1 cellular context compared by ENCODE assay signal in genomic region chr5:172479034-172479783, GRCh38.
TF ChIP-seq lines count a peak whose summit lies in the region.

No MANE protein-coding gene starts in this region.

TF ChIP-seq in K562, 482 proteins besides CTCF, POLR2A, EP300 and RAD21 (continued from another document and continues in another):
- TF ChIP-seq ZBTB49 (CRISPR knock-in tag; IDR thresholded peaks at IDR 0.05; ENCODE audit: borderline replicate concordance) = no peak
- TF ChIP-seq ATF7 (IDR thresholded peaks at IDR 0.05) = peak; percentile 51; the same call in 1 of the 2 replicates
- TF ChIP-seq MAFG (tag; conservative IDR thresholded peaks at IDR 0.05) = no peak
- TF ChIP-seq ZNF551 (CRISPR knock-in tag; IDR thresholded peaks at IDR 0.05) = no peak
- TF ChIP-seq, protein P1, sequence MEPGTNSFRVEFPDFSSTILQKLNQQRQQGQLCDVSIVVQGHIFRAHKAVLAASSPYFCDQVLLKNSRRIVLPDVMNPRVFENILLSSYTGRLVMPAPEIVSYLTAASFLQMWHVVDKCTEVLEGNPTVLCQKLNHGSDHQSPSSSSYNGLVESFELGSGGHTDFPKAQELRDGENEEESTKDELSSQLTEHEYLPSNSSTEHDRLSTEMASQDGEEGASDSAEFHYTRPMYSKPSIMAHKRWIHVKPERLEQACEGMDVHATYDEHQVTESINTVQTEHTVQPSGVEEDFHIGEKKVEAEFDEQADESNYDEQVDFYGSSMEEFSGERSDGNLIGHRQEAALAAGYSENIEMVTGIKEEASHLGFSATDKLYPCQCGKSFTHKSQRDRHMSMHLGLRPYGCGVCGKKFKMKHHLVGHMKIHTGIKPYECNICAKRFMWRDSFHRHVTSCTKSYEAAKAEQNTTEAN (CRISPR knock-in tag; IDR thresholded peaks at IDR 0.05) = no peak
- TF ChIP-seq, protein P2, sequence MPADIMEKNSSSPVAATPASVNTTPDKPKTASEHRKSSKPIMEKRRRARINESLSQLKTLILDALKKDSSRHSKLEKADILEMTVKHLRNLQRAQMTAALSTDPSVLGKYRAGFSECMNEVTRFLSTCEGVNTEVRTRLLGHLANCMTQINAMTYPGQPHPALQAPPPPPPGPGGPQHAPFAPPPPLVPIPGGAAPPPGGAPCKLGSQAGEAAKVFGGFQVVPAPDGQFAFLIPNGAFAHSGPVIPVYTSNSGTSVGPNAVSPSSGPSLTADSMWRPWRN (IDR thresholded peaks at IDR 0.05; ENCODE audit: low read depth) = no peak
- TF ChIP-seq MECOM (CRISPR knock-in tag; IDR thresholded peaks at IDR 0.05) = no peak
- peak; percentile 34; the same call in 1 of the 2 replicates for TF ChIP-seq CREB3L1 (IDR thresholded peaks at IDR 0.05; ENCODE audit: borderline replicate concordance, low read depth)
- TF ChIP-seq NONO (IDR thresholded peaks at IDR 0.05; ENCODE audit: low read depth in 2 of 2, low read length in 1 of 2) = no peak
- no peak for TF ChIP-seq CEBPB (tag; IDR thresholded peaks at IDR 0.05)
- TF ChIP-seq HNRNPLL (IDR thresholded peaks at IDR 0.05; ENCODE audit: low read depth, low read length, poor library complexity, severe bottlenecking) = no peak
- no peak for TF ChIP-seq PHB (CRISPR knock-in tag; IDR thresholded peaks at IDR 0.05)
- TF ChIP-seq, protein P3, sequence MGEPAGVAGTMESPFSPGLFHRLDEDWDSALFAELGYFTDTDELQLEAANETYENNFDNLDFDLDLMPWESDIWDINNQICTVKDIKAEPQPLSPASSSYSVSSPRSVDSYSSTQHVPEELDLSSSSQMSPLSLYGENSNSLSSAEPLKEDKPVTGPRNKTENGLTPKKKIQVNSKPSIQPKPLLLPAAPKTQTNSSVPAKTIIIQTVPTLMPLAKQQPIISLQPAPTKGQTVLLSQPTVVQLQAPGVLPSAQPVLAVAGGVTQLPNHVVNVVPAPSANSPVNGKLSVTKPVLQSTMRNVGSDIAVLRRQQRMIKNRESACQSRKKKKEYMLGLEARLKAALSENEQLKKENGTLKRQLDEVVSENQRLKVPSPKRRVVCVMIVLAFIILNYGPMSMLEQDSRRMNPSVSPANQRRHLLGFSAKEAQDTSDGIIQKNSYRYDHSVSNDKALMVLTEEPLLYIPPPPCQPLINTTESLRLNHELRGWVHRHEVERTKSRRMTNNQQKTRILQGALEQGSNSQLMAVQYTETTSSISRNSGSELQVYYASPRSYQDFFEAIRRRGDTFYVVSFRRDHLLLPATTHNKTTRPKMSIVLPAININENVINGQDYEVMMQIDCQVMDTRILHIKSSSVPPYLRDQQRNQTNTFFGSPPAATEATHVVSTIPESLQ (CRISPR knock-in tag; IDR thresholded peaks at IDR 0.05) = no peak
- TF ChIP-seq MYC (IDR thresholded peaks at IDR 0.05; ENCODE audit: low read depth, low read length) = 0 out of 2 replicates have a peak, but pooled peaks have one; percentile 12
- no peak for TF ChIP-seq MYC (CRISPR knock-in tag; IDR thresholded peaks at IDR 0.05; ENCODE audit: borderline replicate concordance, low read depth)
- no peak for TF ChIP-seq ELF1 (tag; IDR thresholded peaks at IDR 0.05)
- no peak for TF ChIP-seq ZNF75A (CRISPR knock-in tag; IDR thresholded peaks at IDR 0.05)
- peak; percentile 32; the same call in 1 of the 2 replicates for TF ChIP-seq STAG1 (CRISPR knock-in tag; IDR thresholded peaks at IDR 0.05; ENCODE audit: borderline replicate concordance)
- TF ChIP-seq, protein P4, sequence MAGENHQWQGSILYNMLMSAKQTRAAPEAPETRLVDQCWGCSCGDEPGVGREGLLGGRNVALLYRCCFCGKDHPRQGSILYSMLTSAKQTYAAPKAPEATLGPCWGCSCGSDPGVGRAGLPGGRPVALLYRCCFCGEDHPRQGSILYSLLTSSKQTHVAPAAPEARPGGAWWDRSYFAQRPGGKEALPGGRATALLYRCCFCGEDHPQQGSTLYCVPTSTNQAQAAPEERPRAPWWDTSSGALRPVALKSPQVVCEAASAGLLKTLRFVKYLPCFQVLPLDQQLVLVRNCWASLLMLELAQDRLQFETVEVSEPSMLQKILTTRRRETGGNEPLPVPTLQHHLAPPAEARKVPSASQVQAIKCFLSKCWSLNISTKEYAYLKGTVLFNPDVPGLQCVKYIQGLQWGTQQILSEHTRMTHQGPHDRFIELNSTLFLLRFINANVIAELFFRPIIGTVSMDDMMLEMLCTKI (IDR thresholded peaks at IDR 0.05; ENCODE audit: partially characterized antibody) = no peak
- no peak for TF ChIP-seq NFATC3 (IDR thresholded peaks at IDR 0.05)
- no peak for TF ChIP-seq GATAD2A (IDR thresholded peaks at IDR 0.05)
- TF ChIP-seq NFIC (IDR thresholded peaks at IDR 0.05) = no peak
- TF ChIP-seq, protein P5, sequence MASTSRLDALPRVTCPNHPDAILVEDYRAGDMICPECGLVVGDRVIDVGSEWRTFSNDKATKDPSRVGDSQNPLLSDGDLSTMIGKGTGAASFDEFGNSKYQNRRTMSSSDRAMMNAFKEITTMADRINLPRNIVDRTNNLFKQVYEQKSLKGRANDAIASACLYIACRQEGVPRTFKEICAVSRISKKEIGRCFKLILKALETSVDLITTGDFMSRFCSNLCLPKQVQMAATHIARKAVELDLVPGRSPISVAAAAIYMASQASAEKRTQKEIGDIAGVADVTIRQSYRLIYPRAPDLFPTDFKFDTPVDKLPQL (IDR thresholded peaks at IDR 0.05; ENCODE audit: extremely low read depth, insufficient read length) = no peak
- TF ChIP-seq ETS2 (tag; IDR thresholded peaks at IDR 0.05; ENCODE audit: borderline replicate concordance, poor library complexity, severe bottlenecking) = no peak
- TF ChIP-seq SIX5 (IDR thresholded peaks at IDR 0.05; ENCODE audit: borderline replicate concordance in 1 of 2, insufficient read depth in 1 of 2, low read depth in 1 of 2, low read length in 2 of 2) = no peak
- TF ChIP-seq, protein P6, sequence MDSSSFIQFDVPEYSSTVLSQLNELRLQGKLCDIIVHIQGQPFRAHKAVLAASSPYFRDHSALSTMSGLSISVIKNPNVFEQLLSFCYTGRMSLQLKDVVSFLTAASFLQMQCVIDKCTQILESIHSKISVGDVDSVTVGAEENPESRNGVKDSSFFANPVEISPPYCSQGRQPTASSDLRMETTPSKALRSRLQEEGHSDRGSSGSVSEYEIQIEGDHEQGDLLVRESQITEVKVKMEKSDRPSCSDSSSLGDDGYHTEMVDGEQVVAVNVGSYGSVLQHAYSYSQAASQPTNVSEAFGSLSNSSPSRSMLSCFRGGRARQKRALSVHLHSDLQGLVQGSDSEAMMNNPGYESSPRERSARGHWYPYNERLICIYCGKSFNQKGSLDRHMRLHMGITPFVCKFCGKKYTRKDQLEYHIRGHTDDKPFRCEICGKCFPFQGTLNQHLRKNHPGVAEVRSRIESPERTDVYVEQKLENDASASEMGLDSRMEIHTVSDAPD (CRISPR knock-in tag; IDR thresholded peaks at IDR 0.05) = no peak
- 0 out of 2 replicates have a peak, but pooled peaks have one; percentile 37 for TF ChIP-seq BHLHE40 (IDR thresholded peaks at IDR 0.05; ENCODE audit: low read length)
- no peak for TF ChIP-seq RBBP5 (IDR thresholded peaks at IDR 0.05; ENCODE audit: borderline replicate concordance, insufficient read depth, low read length, poor library complexity, severe bottlenecking)
- TF ChIP-seq GTF2F1 (IDR thresholded peaks at IDR 0.05; ENCODE audit: low read depth, low read length) = no peak
- TF ChIP-seq PML (IDR thresholded peaks at IDR 0.05; ENCODE audit: low read length) = no peak
- peak; percentile 48; the same call in 1 of the 2 replicates for TF ChIP-seq JUND (IDR thresholded peaks at IDR 0.05; ENCODE audit: borderline replicate concordance, low read depth, low read length)
- 0 out of 3 replicates have a peak, but pooled peaks have one; percentile 7 for TF ChIP-seq JUND (tag; IDR thresholded peaks at IDR 0.05; ENCODE audit: borderline replicate concordance, low read depth, low read length)
- TF ChIP-seq ZNF133 (CRISPR knock-in tag; IDR thresholded peaks at IDR 0.05) = no peak
- no peak for TF ChIP-seq ZNF785 (CRISPR knock-in tag; IDR thresholded peaks at IDR 0.05)
- no peak for TF ChIP-seq IFI16 (CRISPR knock-in tag; IDR thresholded peaks at IDR 0.05)
- TF ChIP-seq TOE1 (IDR thresholded peaks at IDR 0.05; ENCODE audit: borderline replicate concordance) = no peak
- no peak for TF ChIP-seq TOE1 (CRISPR knock-in tag; IDR thresholded peaks at IDR 0.05; ENCODE audit: borderline replicate concordance, low read depth)
- TF ChIP-seq PRMT5 (CRISPR knock-in tag; IDR thresholded peaks at IDR 0.05) = no peak
- TF ChIP-seq, protein P7, sequence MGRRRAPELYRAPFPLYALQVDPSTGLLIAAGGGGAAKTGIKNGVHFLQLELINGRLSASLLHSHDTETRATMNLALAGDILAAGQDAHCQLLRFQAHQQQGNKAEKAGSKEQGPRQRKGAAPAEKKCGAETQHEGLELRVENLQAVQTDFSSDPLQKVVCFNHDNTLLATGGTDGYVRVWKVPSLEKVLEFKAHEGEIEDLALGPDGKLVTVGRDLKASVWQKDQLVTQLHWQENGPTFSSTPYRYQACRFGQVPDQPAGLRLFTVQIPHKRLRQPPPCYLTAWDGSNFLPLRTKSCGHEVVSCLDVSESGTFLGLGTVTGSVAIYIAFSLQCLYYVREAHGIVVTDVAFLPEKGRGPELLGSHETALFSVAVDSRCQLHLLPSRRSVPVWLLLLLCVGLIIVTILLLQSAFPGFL (CRISPR knock-in tag; IDR thresholded peaks at IDR 0.05) = no peak
- TF ChIP-seq ZNF511 (CRISPR knock-in tag; IDR thresholded peaks at IDR 0.05) = no peak
- peak; percentile 54; the same call in 1 of the 2 replicates for TF ChIP-seq ESRRA (IDR thresholded peaks at IDR 0.05; ENCODE audit: borderline replicate concordance, low read depth)
- TF ChIP-seq USF2 (CRISPR knock-in tag; IDR thresholded peaks at IDR 0.05) = no peak
- no peak for TF ChIP-seq KLF10 (CRISPR knock-in tag; IDR thresholded peaks at IDR 0.05)
- TF ChIP-seq, protein P8, sequence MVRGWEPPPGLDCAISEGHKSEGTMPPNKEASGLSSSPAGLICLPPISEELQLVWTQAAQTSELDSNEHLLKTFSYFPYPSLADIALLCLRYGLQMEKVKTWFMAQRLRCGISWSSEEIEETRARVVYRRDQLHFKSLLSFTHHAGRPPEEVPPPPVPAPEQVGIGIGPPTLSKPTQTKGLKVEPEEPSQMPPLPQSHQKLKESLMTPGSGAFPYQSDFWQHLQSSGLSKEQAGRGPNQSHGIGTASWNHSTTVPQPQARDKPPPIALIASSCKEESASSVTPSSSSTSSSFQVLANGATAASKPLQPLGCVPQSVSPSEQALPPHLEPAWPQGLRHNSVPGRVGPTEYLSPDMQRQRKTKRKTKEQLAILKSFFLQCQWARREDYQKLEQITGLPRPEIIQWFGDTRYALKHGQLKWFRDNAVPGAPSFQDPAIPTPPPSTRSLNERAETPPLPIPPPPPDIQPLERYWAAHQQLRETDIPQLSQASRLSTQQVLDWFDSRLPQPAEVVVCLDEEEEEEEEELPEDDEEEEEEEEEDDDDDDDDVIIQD (CRISPR knock-in tag; IDR thresholded peaks at IDR 0.05) = no peak
- no peak for TF ChIP-seq PHB2 (IDR thresholded peaks at IDR 0.05; ENCODE audit: low read depth)
- TF ChIP-seq DDX20 (tag; IDR thresholded peaks at IDR 0.05; ENCODE audit: low read depth) = no peak
- no peak for TF ChIP-seq PRPF4 (IDR thresholded peaks at IDR 0.05; ENCODE audit: insufficient read depth, low read depth, low read length, poor library complexity, severe bottlenecking)
- TF ChIP-seq ZNF76 (CRISPR knock-in tag; IDR thresholded peaks at IDR 0.05; ENCODE audit: borderline replicate concordance) = no peak
- no peak for TF ChIP-seq POLR2AphosphoS2 (IDR thresholded peaks at IDR 0.05; ENCODE audit: low read length)
- no peak for TF ChIP-seq ETV1 (tag; conservative IDR thresholded peaks at IDR 0.05; ENCODE audit: low read depth)
- no peak for TF ChIP-seq MAZ (CRISPR knock-in tag; conservative IDR thresholded peaks at IDR 0.05 in 1 of 2, IDR thresholded peaks at IDR 0.05 in 1 of 2)
- no peak for TF ChIP-seq KLF6 (CRISPR knock-in tag; IDR thresholded peaks at IDR 0.05; ENCODE audit: borderline replicate concordance)
- no peak for TF ChIP-seq NFYB (IDR thresholded peaks at IDR 0.05; ENCODE audit: extremely low read depth, insufficient read length)
- TF ChIP-seq ZNF212 (CRISPR knock-in tag; IDR thresholded peaks at IDR 0.05) = no peak
- no peak for TF ChIP-seq BCOR (IDR thresholded peaks at IDR 0.05)
- TF ChIP-seq HDGF (IDR thresholded peaks at IDR 0.05) = no peak
- no peak for TF ChIP-seq GTF2E2 (tag; IDR thresholded peaks at IDR 0.05)
- TF ChIP-seq CHD1 (IDR thresholded peaks at IDR 0.05; ENCODE audit: low read length) = no peak
